In genomic region chr11:65262775-65263174, GRCh38 we compare ENCODE assay signal across 8 cellular contexts. TPM values are rescaled to one million over a fixed set of nuclear protein-coding genes. Genes with fewer than 3 reads are reported as not detected.
DNase-seq lines count a peak whose midpoint lies in the region; ATAC-seq and TF ChIP-seq lines count a peak whose summit lies in the region.

No MANE protein-coding gene starts in this region.

- peak overlapping the region; percentile 89 for H3K27ac Mint-ChIP-seq in T-helper 2 cell treated with Interferon-gamma antibody and Interleukin-4, amounts not matched to agents 5 μg/mL and 100 μg/mL, for 36 hours

- POLR2A ChIA-PET in SK-N-SH (lab: Yijun Ruan, JAX), result interaction anchor here (1.0 to 1.8 kb wide), 2 partner anchors 12 to 236 kb away, joined by 3 to 8 read pairs; partner anchors contain the start of gene MALAT1

- no peaks in the 10 kb centered on the region for H3K9me3 Mint-ChIP-seq in T-helper 2 cell treated with Interferon-gamma antibody and Interleukin-4, amounts not matched to agents 5 μg/mL and 100 μg/mL, for 36 hours

- peak overlapping the region; percentile 95 for H3K4me2 ChIP-seq in SK-N-SH

- H3K9me2 ChIP-seq in SK-N-SH, result no peaks in the 10 kb centered on the region

- no peak for TF ChIP-seq CTCF in SK-N-SH (IDR thresholded peaks at IDR 0.05)

- peak overlapping the region; percentile 92; the same call in 1 of the 2 replicates for H2AFZ ChIP-seq in SK-N-SH (ENCODE audit: low read depth)

- 0 out of 4 replicates have a peak overlapping the region, but pooled peaks of 1 of the 2 experiments have one; percentile 65 for H3K27ac ChIP-seq in SK-N-SH (ENCODE audit: low read depth in 2 of 2, low read length in 1 of 2)
- no peak overlapping the region for H3K27ac ChIP-seq in iPS DF 6.9 (ENCODE audit: low read length)
- peak overlapping the region; percentile 91 for H3K27ac ChIP-seq in stomach smooth muscle (ENCODE audit: low read length)

- H4K20me1 ChIP-seq in SK-N-SH (ENCODE audit: insufficient read depth), result no peaks in the 10 kb centered on the region

- H3F3A ChIP-seq in SK-N-SH (replicated peaks; ENCODE audit: insufficient read depth), result peaks cover 8% of the 10 kb centered on the region

- peaks cover 29% of the 10 kb centered on the region for H3K4me1 Mint-ChIP-seq in T-helper 2 cell treated with Interferon-gamma antibody and Interleukin-4, amounts not matched to agents 5 μg/mL and 100 μg/mL, for 36 hours (ENCODE audit: low read depth)

- H3K36me3 ChIP-seq in SK-N-SH (replicated peaks in 1 of 2; ENCODE audit: control insufficient read depth in 1 of 2, insufficient read depth in 2 of 2, low read length in 1 of 2) (peaks cover 5 to 9% of the 10 kb centered on the region in 2 experiments), iPS DF 6.9 (ENCODE audit: control insufficient read depth, insufficient read depth, low read length) (peaks cover 6% of the 10 kb centered on the region; the same call in 1 of the 2 replicates), stomach smooth muscle (ENCODE audit: control insufficient read depth in 2 of 2, insufficient read depth in 2 of 2, low read length in 2 of 2) (no peaks in the 10 kb centered on the region)

- H3K4me3 Mint-ChIP-seq in T-helper 2 cell treated with Interferon-gamma antibody and Interleukin-4, amounts not matched to agents 5 μg/mL and 100 μg/mL, for 36 hours, result peak overlapping the region; percentile 96

- H3K27me3 ChIP-seq in SK-N-SH (ENCODE audit: insufficient read depth), result no peaks in the 10 kb centered on the region
- no peaks in the 10 kb centered on the region for H3K27me3 ChIP-seq in iPS DF 6.9 (ENCODE audit: control insufficient read depth, insufficient read depth, low read length)
- H3K27me3 ChIP-seq in stomach smooth muscle (ENCODE audit: control insufficient read depth in 1 of 2, insufficient read depth in 2 of 2, low read length in 2 of 2), result no peaks in the 10 kb centered on the region

- H3K27me3 Mint-ChIP-seq in T-helper 2 cell treated with Interferon-gamma antibody and Interleukin-4, amounts not matched to agents 5 μg/mL and 100 μg/mL, for 36 hours (ENCODE audit: low read depth), result no peaks in the 10 kb centered on the region

- H3K79me2 ChIP-seq in SK-N-SH (ENCODE audit: insufficient read depth), result peaks cover 50% of the 10 kb centered on the region

- H3K4me3 ChIP-seq in SK-N-SH (ENCODE audit: low read depth in 2 of 2, low read length in 1 of 2) (peak overlapping the region; percentile 68 to 82), iPS DF 6.9 (ENCODE audit: low read length) (peak overlapping the region; percentile 77; the same call in 1 of the 2 replicates), stomach smooth muscle (ENCODE audit: low read length in 2 of 2) (peak overlapping the region; percentile 69 to 90)

- no peak for TF ChIP-seq EP300 in SK-N-SH (IDR thresholded peaks at IDR 0.05; ENCODE audit: borderline replicate concordance in 1 of 2, low read depth in 1 of 2, low read length in 1 of 2)

- WGBS in SK-N-SH (ENCODE audit: low lambda C conversion rate), result 31% methylated on average over 6 of the region's 6 CpGs
- no CpG with 5 or more reads among the region's 6 CpGs for WGBS in iPS DF 6.9 (ENCODE audit: insufficient coverage, insufficient read length)

- no peak for ATAC-seq in SK-N-SH treated with all-trans-retinoic acid at 6 μM for 48 hours
- no peak for ATAC-seq in GM19395 (IDR thresholded peaks at IDR 0.05; ENCODE audit: unreplicated experiment)
- ATAC-seq in GM21360 (IDR thresholded peaks at IDR 0.05; ENCODE audit: unreplicated experiment), result no peak

- peaks cover 33% of the 10 kb centered on the region for H3K36me3 Mint-ChIP-seq in T-helper 2 cell treated with Interferon-gamma antibody and Interleukin-4, amounts not matched to agents 5 μg/mL and 100 μg/mL, for 36 hours (ENCODE audit: low read depth)

- H3K9ac ChIP-seq in SK-N-SH (peak overlapping the region; percentile 91), stomach smooth muscle (ENCODE audit: low read length in 2 of 2) (peak overlapping the region; percentile 84)

- no peak for TF ChIP-seq RAD21 in SK-N-SH (IDR thresholded peaks at IDR 0.05; ENCODE audit: low read length)

- CTCF ChIA-PET in SK-N-SH (lab: Yijun Ruan, JAX), result interaction anchor here (1.2 to 2.2 kb wide), 8 partner anchors 11 to 70 kb away, joined by 3 to 28 read pairs (median 4); partner anchors contain the start of gene CDC42EP2

- DNase-seq in SK-N-SH (peak; percentile 24), iPS DF 6.9 (ENCODE audit: low read depth, low spot score) (no peak), epidermal melanocyte (ENCODE audit: insufficient read length, low spot score) (no peak)
- peak; percentile 22 for DNase-seq in T-helper 2 cell treated with Interferon-gamma antibody and Interleukin-4, amounts not matched to agents 5 μg/mL and 100 μg/mL, for 36 hours (ENCODE audit: low spot score)

- H3K9me3 ChIP-seq in SK-N-SH (no peaks in the 10 kb centered on the region), iPS DF 6.9 (ENCODE audit: control insufficient read depth, insufficient read depth, low read length) (no peaks in the 10 kb centered on the region), stomach smooth muscle (ENCODE audit: control insufficient read depth in 2 of 2, low read length in 2 of 2) (no peaks in the 10 kb centered on the region)

- peaks cover 0 to 12% of the 10 kb centered on the region in 2 experiments; a peak in 1 of 4 replicates for H3K4me1 ChIP-seq in SK-N-SH (ENCODE audit: control insufficient read depth in 1 of 2, insufficient read depth in 2 of 2, low read depth in 1 of 2, low read length in 1 of 2)
- H3K4me1 ChIP-seq in iPS DF 6.9 (ENCODE audit: control insufficient read depth, insufficient read depth, low read length), result no peaks in the 10 kb centered on the region
- H3K4me1 ChIP-seq in stomach smooth muscle (ENCODE audit: control insufficient read depth, insufficient read depth, low read length), result peaks cover 18% of the 10 kb centered on the region

TF ChIP-seq in SK-N-SH, 30 proteins besides CTCF, POLR2A, EP300 and RAD21:
- no peak for TF ChIP-seq SIN3A (IDR thresholded peaks at IDR 0.05; ENCODE audit: borderline replicate concordance, low read depth, low read length)
- TF ChIP-seq MXI1 (IDR thresholded peaks at IDR 0.05; ENCODE audit: low read depth, low read length), result no peak
- TF ChIP-seq EZH2phosphoT487 (IDR thresholded peaks at IDR 0.05; ENCODE audit: borderline replicate concordance, low read depth), result no peak

TF ChIP-seq in SK-N-SH treated with all-trans-retinoic acid at 6 μM for 48 hours, 23 proteins besides CTCF, POLR2A, EP300 and RAD21 (continues in another document):
- TF ChIP-seq RARB (CRISPR knock-in tag; IDR thresholded peaks at IDR 0.05), result no peak
- no peak for TF ChIP-seq POU6F1 (CRISPR knock-in tag; IDR thresholded peaks at IDR 0.05; ENCODE audit: borderline replicate concordance, low read depth)
- no peak for TF ChIP-seq PATZ1 (CRISPR knock-in tag; IDR thresholded peaks at IDR 0.05; ENCODE audit: borderline replicate concordance)
- TF ChIP-seq OSR1 (CRISPR knock-in tag; IDR thresholded peaks at IDR 0.05), result no peak
- TF ChIP-seq ZFP30 (CRISPR knock-in tag; IDR thresholded peaks at IDR 0.05), result no peak
- TF ChIP-seq ISL1 (CRISPR knock-in tag; IDR thresholded peaks at IDR 0.05), result no peak
- no peak for TF ChIP-seq CREB5 (CRISPR knock-in tag; IDR thresholded peaks at IDR 0.05; ENCODE audit: low read depth)
- TF ChIP-seq ZFP3 (CRISPR knock-in tag; IDR thresholded peaks at IDR 0.05), result no peak
- TF ChIP-seq ESRRG (CRISPR knock-in tag; IDR thresholded peaks at IDR 0.05), result no peak
- no peak for TF ChIP-seq CSDC2 (CRISPR knock-in tag; IDR thresholded peaks at IDR 0.05)
- no peak for TF ChIP-seq BACH2 (CRISPR knock-in tag; IDR thresholded peaks at IDR 0.05; ENCODE audit: borderline replicate concordance)

RNA-seq across cellular contexts. Expression of gene POLA2, which starts 1.0 kb away (rescaled TPM):
- polyA plus RNA-seq in SK-N-SH (2012; rRNA removed), result 18.4 and 19.4 TPM in 2 replicates
- polyA plus RNA-seq in SK-N-SH (2012; cell fraction: cytosol; rRNA removed), result 10.1 and 12.1 TPM in 2 replicates
- polyA plus RNA-seq in SK-N-SH (2012; cell fraction: nucleus; rRNA removed), result 26.0 and 41.1 TPM in 2 replicates

RNA-seq across cellular contexts. Expression of gene CDC42EP2, which starts 51.9 kb away (rescaled TPM):
- 5.1 and 8.1 TPM in 2 replicates for polyA plus RNA-seq in SK-N-SH (2012; rRNA removed)
- 2.5 and 4.1 TPM in 2 replicates for polyA plus RNA-seq in SK-N-SH (2012; cell fraction: cytosol; rRNA removed)
- polyA plus RNA-seq in SK-N-SH (2012; cell fraction: nucleus; rRNA removed), result 5.6 and 7.7 TPM in 2 replicates

Comparison
In these comparisons a context has a peak if more than half of its experiments do, and no peak if none do; other contexts are left out.
1. DNase-seq: peak in SK-N-SH (single experiment) and T-helper 2 cell treated with Interferon-gamma antibody and Interleukin-4, amounts not matched to agents 5 μg/mL and 100 μg/mL, for 36 hours (single experiment); none in iPS DF 6.9 (single experiment) and epidermal melanocyte (single experiment).
2. Peak in every context shown above with its lines, with median percentiles within 50 percentile points of each other: H3K4me3 ChIP-seq.